ENCODE assay signal across 1 cellular context in the genomic region with DNA sequence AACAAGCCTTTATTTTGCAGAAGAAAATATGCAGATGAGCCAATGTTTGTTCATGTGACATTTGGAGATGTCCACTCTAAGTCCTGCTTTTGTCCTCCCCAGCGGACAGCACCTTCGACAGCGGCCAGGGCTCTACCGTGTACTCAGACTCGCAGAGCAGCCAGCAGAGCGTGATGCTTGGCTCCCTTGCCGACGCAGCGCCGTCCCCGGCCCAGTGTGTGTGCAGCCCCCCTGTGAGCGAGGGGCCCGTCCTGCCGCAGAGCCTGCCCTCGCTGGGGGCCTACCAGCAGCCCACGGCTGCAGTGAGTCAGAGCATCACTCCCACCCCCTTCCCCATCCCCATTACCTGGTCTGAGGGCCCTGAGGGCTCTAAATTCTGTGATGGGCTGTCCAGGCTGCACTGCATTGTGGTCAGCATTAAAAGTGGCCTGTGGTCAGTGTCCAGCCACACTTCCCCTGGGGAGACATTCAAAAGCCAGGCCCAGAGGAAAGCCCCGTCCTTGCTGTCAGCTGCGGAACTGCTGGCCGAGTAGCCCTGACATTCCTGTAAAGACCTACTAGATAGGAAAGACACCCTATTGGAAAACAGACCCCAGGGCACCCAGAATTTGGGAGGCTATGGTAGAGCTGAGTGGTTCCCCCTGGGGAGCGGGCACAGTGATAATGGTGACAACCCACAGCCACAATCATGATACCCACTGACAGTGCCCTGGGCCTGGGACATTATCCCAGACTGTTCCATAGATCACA.
TF ChIP-seq lines count a peak whose summit lies in the region.

No MANE protein-coding gene starts in this region.

TF ChIP-seq in IMR-90, 13 proteins besides CTCF, POLR2A, EP300 and RAD21 (continued from another document):
- no peak for TF ChIP-seq ELK1 (IDR thresholded peaks at IDR 0.05; ENCODE audit: borderline replicate concordance, low read depth, low read length)
- no peak for TF ChIP-seq BHLHE40 (IDR thresholded peaks at IDR 0.05; ENCODE audit: low read depth, low read length)
- TF ChIP-seq CEBPB (IDR thresholded peaks at IDR 0.05; ENCODE audit: low read depth, low read length): no peak
- no peak for TF ChIP-seq MAZ (IDR thresholded peaks at IDR 0.05; ENCODE audit: borderline replicate concordance, low read depth, low read length)
